3 cellular contexts compared by ENCODE assay signal in the genomic region with DNA sequence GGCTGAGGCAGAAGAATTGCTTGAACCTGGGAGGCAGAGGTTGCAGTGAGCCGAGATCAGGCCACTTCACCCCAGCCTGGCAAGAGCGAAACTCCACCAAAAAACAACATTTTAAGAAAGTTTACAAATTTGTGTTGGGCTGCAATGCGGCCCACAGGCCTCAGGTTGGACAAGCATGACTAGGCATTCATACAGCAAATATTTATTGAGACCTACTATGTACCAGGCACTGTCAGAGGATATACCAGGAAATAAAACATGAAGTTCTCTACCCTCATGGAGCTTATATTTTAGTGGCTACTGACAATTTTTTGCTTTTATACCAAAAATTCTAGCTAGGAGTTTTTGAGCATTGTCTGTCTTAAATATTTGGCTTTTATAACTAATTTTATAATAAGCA.
TF ChIP-seq lines count a peak whose summit lies in the region.

No MANE protein-coding gene starts in this region.

TF ChIP-seq in HepG2, 621 proteins besides CTCF, POLR2A, EP300 and RAD21:
- TF ChIP-seq POLR2G (IDR thresholded peaks at IDR 0.05; ENCODE audit: low read depth, low read length) (no peak), ZKSCAN1 (IDR thresholded peaks at IDR 0.05; ENCODE audit: low read length) (peak; percentile 69; the same call in 1 of the 2 replicates)

TF ChIP-seq in GM23338, 12 proteins besides CTCF, POLR2A, EP300 and RAD21:
- TF ChIP-seq ZNF331 (CRISPR knock-in tag; IDR thresholded peaks at IDR 0.05; ENCODE audit: low read depth) (no peak), STAT1 (IDR thresholded peaks at IDR 0.05; ENCODE audit: unreplicated experiment) (no peak), CREB1 (CRISPR knock-in tag; IDR thresholded peaks at IDR 0.05; ENCODE audit: low read depth) (no peak), NANOG (IDR thresholded peaks at IDR 0.05; ENCODE audit: borderline replicate concordance) (no peak)
- TF ChIP-seq, protein P1, sequence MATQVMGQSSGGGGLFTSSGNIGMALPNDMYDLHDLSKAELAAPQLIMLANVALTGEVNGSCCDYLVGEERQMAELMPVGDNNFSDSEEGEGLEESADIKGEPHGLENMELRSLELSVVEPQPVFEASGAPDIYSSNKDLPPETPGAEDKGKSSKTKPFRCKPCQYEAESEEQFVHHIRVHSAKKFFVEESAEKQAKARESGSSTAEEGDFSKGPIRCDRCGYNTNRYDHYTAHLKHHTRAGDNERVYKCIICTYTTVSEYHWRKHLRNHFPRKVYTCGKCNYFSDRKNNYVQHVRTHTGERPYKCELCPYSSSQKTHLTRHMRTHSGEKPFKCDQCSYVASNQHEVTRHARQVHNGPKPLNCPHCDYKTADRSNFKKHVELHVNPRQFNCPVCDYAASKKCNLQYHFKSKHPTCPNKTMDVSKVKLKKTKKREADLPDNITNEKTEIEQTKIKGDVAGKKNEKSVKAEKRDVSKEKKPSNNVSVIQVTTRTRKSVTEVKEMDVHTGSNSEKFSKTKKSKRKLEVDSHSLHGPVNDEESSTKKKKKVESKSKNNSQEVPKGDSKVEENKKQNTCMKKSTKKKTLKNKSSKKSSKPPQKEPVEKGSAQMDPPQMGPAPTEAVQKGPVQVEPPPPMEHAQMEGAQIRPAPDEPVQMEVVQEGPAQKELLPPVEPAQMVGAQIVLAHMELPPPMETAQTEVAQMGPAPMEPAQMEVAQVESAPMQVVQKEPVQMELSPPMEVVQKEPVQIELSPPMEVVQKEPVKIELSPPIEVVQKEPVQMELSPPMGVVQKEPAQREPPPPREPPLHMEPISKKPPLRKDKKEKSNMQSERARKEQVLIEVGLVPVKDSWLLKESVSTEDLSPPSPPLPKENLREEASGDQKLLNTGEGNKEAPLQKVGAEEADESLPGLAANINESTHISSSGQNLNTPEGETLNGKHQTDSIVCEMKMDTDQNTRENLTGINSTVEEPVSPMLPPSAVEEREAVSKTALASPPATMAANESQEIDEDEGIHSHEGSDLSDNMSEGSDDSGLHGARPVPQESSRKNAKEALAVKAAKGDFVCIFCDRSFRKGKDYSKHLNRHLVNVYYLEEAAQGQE (IDR thresholded peaks at IDR 0.05; ENCODE audit: unreplicated experiment) = no peak
- TF ChIP-seq, protein P2, sequence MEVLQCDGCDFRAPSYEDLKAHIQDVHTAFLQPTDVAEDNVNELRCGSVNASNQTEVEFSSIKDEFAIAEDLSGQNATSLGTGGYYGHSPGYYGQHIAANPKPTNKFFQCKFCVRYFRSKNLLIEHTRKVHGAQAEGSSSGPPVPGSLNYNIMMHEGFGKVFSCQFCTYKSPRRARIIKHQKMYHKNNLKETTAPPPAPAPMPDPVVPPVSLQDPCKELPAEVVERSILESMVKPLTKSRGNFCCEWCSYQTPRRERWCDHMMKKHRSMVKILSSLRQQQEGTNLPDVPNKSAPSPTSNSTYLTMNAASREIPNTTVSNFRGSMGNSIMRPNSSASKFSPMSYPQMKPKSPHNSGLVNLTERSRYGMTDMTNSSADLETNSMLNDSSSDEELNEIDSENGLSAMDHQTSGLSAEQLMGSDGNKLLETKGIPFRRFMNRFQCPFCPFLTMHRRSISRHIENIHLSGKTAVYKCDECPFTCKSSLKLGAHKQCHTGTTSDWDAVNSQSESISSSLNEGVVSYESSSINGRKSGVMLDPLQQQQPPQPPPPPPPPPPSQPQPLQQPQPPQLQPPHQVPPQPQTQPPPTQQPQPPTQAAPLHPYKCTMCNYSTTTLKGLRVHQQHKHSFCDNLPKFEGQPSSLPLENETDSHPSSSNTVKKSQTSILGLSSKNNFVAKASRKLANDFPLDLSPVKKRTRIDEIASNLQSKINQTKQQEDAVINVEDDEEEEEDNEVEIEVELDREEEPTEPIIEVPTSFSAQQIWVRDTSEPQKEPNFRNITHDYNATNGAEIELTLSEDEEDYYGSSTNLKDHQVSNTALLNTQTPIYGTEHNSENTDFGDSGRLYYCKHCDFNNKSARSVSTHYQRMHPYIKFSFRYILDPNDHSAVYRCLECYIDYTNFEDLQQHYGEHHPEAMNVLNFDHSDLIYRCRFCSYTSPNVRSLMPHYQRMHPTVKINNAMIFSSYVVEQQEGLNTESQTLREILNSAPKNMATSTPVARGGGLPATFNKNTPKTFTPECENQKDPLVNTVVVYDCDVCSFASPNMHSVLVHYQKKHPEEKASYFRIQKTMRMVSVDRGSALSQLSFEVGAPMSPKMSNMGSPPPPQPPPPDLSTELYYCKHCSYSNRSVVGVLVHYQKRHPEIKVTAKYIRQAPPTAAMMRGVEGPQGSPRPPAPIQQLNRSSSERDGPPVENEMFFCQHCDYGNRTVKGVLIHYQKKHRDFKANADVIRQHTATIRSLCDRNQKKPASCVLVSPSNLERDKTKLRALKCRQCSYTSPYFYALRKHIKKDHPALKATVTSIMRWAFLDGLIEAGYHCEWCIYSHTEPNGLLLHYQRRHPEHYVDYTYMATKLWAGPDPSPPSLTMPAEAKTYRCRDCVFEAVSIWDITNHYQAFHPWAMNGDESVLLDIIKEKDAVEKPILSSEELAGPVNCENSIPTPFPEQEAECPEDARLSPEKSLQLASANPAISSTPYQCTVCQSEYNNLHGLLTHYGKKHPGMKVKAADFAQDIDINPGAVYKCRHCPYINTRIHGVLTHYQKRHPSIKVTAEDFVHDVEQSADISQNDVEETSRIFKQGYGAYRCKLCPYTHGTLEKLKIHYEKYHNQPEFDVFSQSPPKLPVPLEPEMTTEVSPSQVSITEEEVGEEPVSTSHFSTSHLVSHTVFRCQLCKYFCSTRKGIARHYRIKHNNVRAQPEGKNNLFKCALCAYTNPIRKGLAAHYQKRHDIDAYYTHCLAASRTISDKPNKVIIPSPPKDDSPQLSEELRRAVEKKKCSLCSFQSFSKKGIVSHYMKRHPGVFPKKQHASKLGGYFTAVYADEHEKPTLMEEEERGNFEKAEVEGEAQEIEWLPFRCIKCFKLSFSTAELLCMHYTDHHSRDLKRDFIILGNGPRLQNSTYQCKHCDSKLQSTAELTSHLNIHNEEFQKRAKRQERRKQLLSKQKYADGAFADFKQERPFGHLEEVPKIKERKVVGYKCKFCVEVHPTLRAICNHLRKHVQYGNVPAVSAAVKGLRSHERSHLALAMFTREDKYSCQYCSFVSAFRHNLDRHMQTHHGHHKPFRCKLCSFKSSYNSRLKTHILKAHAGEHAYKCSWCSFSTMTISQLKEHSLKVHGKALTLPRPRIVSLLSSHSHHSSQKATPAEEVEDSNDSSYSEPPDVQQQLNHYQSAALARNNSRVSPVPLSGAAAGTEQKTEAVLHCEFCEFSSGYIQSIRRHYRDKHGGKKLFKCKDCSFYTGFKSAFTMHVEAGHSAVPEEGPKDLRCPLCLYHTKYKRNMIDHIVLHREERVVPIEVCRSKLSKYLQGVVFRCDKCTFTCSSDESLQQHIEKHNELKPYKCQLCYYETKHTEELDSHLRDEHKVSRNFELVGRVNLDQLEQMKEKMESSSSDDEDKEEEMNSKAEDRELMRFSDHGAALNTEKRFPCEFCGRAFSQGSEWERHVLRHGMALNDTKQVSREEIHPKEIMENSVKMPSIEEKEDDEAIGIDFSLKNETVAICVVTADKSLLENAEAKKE (CRISPR knock-in tag; IDR thresholded peaks at IDR 0.05) = no peak

TF ChIP-seq in K562, 482 proteins besides CTCF, POLR2A, EP300 and RAD21:
- TF ChIP-seq HNRNPK (IDR thresholded peaks at IDR 0.05; ENCODE audit: low read depth, low read length, poor library complexity, severe bottlenecking) (no peak), YY1 (IDR thresholded peaks at IDR 0.05; ENCODE audit: borderline replicate concordance in 1 of 3, control insufficient read depth in 1 of 3, extremely low read depth in 1 of 3, insufficient read depth in 3 of 3, insufficient read length in 1 of 3, insufficient replicate concordance in 2 of 3, low read depth in 1 of 3, low read length in 2 of 3) (no peak), MCM5 (IDR thresholded peaks at IDR 0.05; ENCODE audit: low read depth) (no peak), ZKSCAN1 (IDR thresholded peaks at IDR 0.05; ENCODE audit: low read depth, low read length) (peak; percentile 86), ZNF316 (IDR thresholded peaks at IDR 0.05) (0 out of 2 replicates have a peak, but pooled peaks have one; percentile 31), POLR2AphosphoS5 (IDR thresholded peaks at IDR 0.05; ENCODE audit: control insufficient read depth, insufficient read depth, low read depth, low read length) (no peak), RBM25 (IDR thresholded peaks at IDR 0.05; ENCODE audit: low read depth, low read length, severe bottlenecking) (no peak)
